1 cellular context compared by ENCODE assay signal in genomic region chr17:77451271-77451893, GRCh38.
TF ChIP-seq lines count a peak whose summit lies in the region.

No MANE protein-coding gene starts in this region.

TF ChIP-seq in WTC11, 78 proteins besides CTCF, POLR2A, EP300 and RAD21 (continued from another document):
- TF ChIP-seq NFE2L1 (CRISPR knock-in tag; IDR thresholded peaks at IDR 0.05) (0 out of 2 replicates have a peak, but pooled peaks have one; percentile 48), ZNF423 (CRISPR knock-in tag; IDR thresholded peaks at IDR 0.05) (0 out of 2 replicates have a peak, but pooled peaks have one; percentile 17), MXD4 (CRISPR knock-in tag; IDR thresholded peaks at IDR 0.05; ENCODE audit: borderline replicate concordance) (no peak), GABPB1 (CRISPR knock-in tag; IDR thresholded peaks at IDR 0.05) (peak; percentile 60; the same call in 1 of the 2 replicates), RELA (CRISPR knock-in tag; IDR thresholded peaks at IDR 0.05; ENCODE audit: borderline replicate concordance) (0 out of 2 replicates have a peak, but pooled peaks have one; percentile 55), FOXP1 (CRISPR knock-in tag; IDR thresholded peaks at IDR 0.05; ENCODE audit: borderline replicate concordance) (peak; percentile 20; the same call in 1 of the 2 replicates), ZSCAN18 (CRISPR knock-in tag; IDR thresholded peaks at IDR 0.05) (no peak), ETV6 (CRISPR knock-in tag; IDR thresholded peaks at IDR 0.05) (peak; percentile 82; the same call in 1 of the 2 replicates), TEAD1 (CRISPR knock-in tag; IDR thresholded peaks at IDR 0.05) (no peak), ZNF232 (CRISPR knock-in tag; IDR thresholded peaks at IDR 0.05) (0 out of 2 replicates have a peak, but pooled peaks have one; percentile 45)
- TF ChIP-seq, protein P1, sequence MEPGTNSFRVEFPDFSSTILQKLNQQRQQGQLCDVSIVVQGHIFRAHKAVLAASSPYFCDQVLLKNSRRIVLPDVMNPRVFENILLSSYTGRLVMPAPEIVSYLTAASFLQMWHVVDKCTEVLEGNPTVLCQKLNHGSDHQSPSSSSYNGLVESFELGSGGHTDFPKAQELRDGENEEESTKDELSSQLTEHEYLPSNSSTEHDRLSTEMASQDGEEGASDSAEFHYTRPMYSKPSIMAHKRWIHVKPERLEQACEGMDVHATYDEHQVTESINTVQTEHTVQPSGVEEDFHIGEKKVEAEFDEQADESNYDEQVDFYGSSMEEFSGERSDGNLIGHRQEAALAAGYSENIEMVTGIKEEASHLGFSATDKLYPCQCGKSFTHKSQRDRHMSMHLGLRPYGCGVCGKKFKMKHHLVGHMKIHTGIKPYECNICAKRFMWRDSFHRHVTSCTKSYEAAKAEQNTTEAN (CRISPR knock-in tag; IDR thresholded peaks at IDR 0.05), result peak; percentile 84; the same call in 1 of the 2 replicates
